18 cellular contexts compared by ENCODE assay signal in the genomic region with DNA sequence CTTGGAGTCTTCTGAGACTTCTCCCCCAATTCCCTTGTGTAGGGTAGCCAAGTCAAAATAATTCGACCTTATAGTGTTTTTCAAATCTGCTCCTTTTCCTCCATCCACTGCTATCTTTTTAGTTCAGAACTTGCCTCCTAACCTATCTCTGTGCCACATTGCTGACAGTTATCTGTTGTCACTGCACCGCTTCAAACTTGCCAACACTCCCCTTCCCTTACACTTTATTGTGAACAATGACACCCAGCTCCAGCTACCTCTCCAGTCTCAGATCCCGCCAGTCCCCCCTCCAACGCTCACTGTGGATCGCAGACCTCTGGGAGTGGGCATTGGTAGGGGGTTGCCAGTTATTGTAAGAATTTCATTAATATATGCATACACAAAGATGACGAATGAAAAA. TPM values are rescaled to one million over a fixed set of nuclear protein-coding genes. Genes with fewer than 3 reads are reported as not detected.
DNase-seq lines count a peak whose midpoint lies in the region; ATAC-seq, FAIRE-seq and TF ChIP-seq lines count a peak whose summit lies in the region.
"Had no signal": no experiment of that assay in that cellular context is flagged by ENCODE, and none has a peak within 500 bp of the region (broad histone marks: within the 10 kb centered on the region; RNA-seq: fewer than 3 reads in every experiment).

No MANE protein-coding gene starts in this region.

- no peak for TF ChIP-seq POLR2A in IMR-90 (IDR thresholded peaks at IDR 0.05; ENCODE audit: low read depth, low read length)
- no peak for TF ChIP-seq POLR2A in K562 (conservative IDR thresholded peaks at IDR 0.05)

- CTCF ChIA-PET in IMR-90 (lab: Yijun Ruan, JAX) = no interaction called here
- CTCF ChIA-PET in K562 (lab: Yijun Ruan, JAX; ENCODE audit: low intra/inter-chr PET ratio) = no interaction called here

- no peak overlapping the region for H4K5ac ChIP-seq in IMR-90 (ENCODE audit: low read depth, low read length)

- no peaks in the 10 kb centered on the region for H3K9me3 ChIP-seq in IMR-90 (ENCODE audit: control insufficient read depth, insufficient read depth, low read length)
- H3K9me3 ChIP-seq in T-helper 17 cell (ENCODE audit: control insufficient read depth, low read length, poor library complexity, severe bottlenecking) = no peaks in the 10 kb centered on the region
- no peaks in the 10 kb centered on the region for H3K9me3 ChIP-seq in K562 (replicated peaks; ENCODE audit: control insufficient read depth, insufficient read depth, low read depth, low read length)
- H3K9me3 ChIP-seq: A549, BE2C had no signal

- no peak overlapping the region for H2AFZ ChIP-seq in IMR-90 (replicated peaks; ENCODE audit: low read length, poor library complexity)
- H2AFZ ChIP-seq in K562 (ENCODE audit: low read depth, low read length) = peak overlapping the region; percentile 47; the same call in 1 of the 2 replicates

- H3K56ac ChIP-seq in IMR-90 (ENCODE audit: extremely low read depth, insufficient read depth, low read length) = no peak overlapping the region

- H3K27ac ChIP-seq in IMR-90 (ENCODE audit: insufficient read depth, low read length) (no peak overlapping the region), K562 (ENCODE audit: extremely low read depth, low read depth, low read length) (peak overlapping the region; percentile 72)
- H3K27ac ChIP-seq: A549, C4-2B, HL-60 had no signal

- in situ Hi-C loops in IMR-90 (cut with MboI; ENCODE audit: low sequenced_read_pairs) (loop anchor here (5.0 to 10.0 kb wide), 2 partner anchors 199 to 782 kb away; no protein-coding TSS in a partner anchor), K562 (cut with MboI) (loop anchor here (10.0 kb wide), 1 partner anchor 582 kb away; no protein-coding TSS in a partner anchor)

- H4K91ac ChIP-seq in IMR-90 (ENCODE audit: insufficient read depth, low read depth, low read length) = no peak overlapping the region

- TF ChIP-seq RAD21 in IMR-90 (IDR thresholded peaks at IDR 0.05; ENCODE audit: low read length) = no peak
- no peak for TF ChIP-seq RAD21 in K562 (CRISPR knock-in tag; conservative IDR thresholded peaks at IDR 0.05 in 1 of 2, IDR thresholded peaks at IDR 0.05 in 1 of 2)

- H3K27ac Mint-ChIP-seq in T-helper 17 cell = peak overlapping the region; percentile 32
- H3K27ac Mint-ChIP-seq in type B pancreatic cell = peak overlapping the region; percentile 44
- H3K27ac Mint-ChIP-seq: CD4-positive, alpha-beta memory T cell; HFFc6 had no signal

- TF ChIP-seq CTCF in IMR-90 (conservative IDR thresholded peaks at IDR 0.05; ENCODE audit: low read depth, low read length) (no peak), K562 (IDR thresholded peaks at IDR 0.05 in 2 of 3, conservative IDR thresholded peaks at IDR 0.05 in 1 of 3; ENCODE audit: insufficient read depth in 2 of 3, low read depth in 1 of 3, low read length in 3 of 3) (no peak), type B pancreatic cell (conservative IDR thresholded peaks at IDR 0.05) (no peak)

- no peaks in the 10 kb centered on the region for H3K36me3 ChIP-seq in IMR-90 (ENCODE audit: control insufficient read depth, insufficient read depth, low read length)
- no peaks in the 10 kb centered on the region for H3K36me3 ChIP-seq in K562 (ENCODE audit: control insufficient read depth, insufficient read depth, low read length)
- H3K36me3 ChIP-seq: BE2C had no signal

- no peak overlapping the region for H2BK5ac ChIP-seq in IMR-90 (ENCODE audit: low read depth, low read length, poor library complexity, severe bottlenecking)

- dilution Hi-C loops in IMR-90 (cut with HindIII; ENCODE audit: low sequenced_read_pairs, unreplicated experiment) = no loop called here

- no peak overlapping the region for H3K4me2 ChIP-seq in IMR-90 (ENCODE audit: low read depth, low read length)
- H3K4me2 ChIP-seq in K562 (ENCODE audit: insufficient read depth, low read length) = peak overlapping the region; percentile 54
- H3K4me2 ChIP-seq: A549 had no signal

- H3K27me3 Mint-ChIP-seq in T-helper 17 cell (peaks cover 40% of the 10 kb centered on the region), type B pancreatic cell (peaks cover 12% of the 10 kb centered on the region)

- intact Hi-C loops in IMR-90 (cut with micrococcal nuclease) = no loop called here
- intact Hi-C loops in K562 (cut with micrococcal nuclease) = loop anchor here (10.0 kb wide), 2 partner anchors 282 to 452 kb away; no protein-coding TSS in a partner anchor

- no peaks in the 10 kb centered on the region for H3K79me2 ChIP-seq in K562 (ENCODE audit: control insufficient read depth, insufficient read depth, low read length)

- no peak overlapping the region for H3K23ac ChIP-seq in IMR-90 (ENCODE audit: low read depth, low read length)

- WGBS in IMR-90 (ENCODE audit: extremely low coverage in 2 of 2, insufficient read length in 1 of 2), 2 experiments = 100% methylated on average over 1 of the region's 6 CpGs; no CpG with 5 or more reads in 1 of the 2 experiments
- WGBS in K562 (ENCODE audit: insufficient coverage, low coverage, missing lambda C conversion rate) = 7% methylated on average over 5 of the region's 6 CpGs

- H3K9ac ChIP-seq in IMR-90 (ENCODE audit: low read depth, low read length) (no peak overlapping the region), K562 (ENCODE audit: insufficient read depth in 1 of 2, low read depth in 2 of 2, low read length in 2 of 2) (peak overlapping the region in 1 of 2 experiments; percentile 39; a peak in 1 of 4 replicates)

- no peak overlapping the region for H2BK15ac ChIP-seq in IMR-90 (ENCODE audit: low read depth, low read length)

- DNase-seq in IMR-90 (no peak), T-helper 17 cell (no peak), K562 (ENCODE audit: extremely low read depth in 1 of 4, low spot score in 3 of 4) (peak; percentile 34 to 73 (median 43)), type B pancreatic cell (ENCODE audit: extremely low spot score, unreplicated experiment) (no peak), NCI-H2081 treated with DMSO at 0.1 percent for 48 hours (lab: John Stamatoyannopoulos, UW) (no peak), amniotic stem cell (lab: John Stamatoyannopoulos, UW) (no peak)
- DNase-seq: BE2C; CD4-positive, alpha-beta memory T cell; COR-L47; DND-41; GF-D8; HCEC 1CT; HFFc6 had no signal

- H2AK9ac ChIP-seq in IMR-90 (replicated peaks; ENCODE audit: low read depth, low read length, poor library complexity) = no peak overlapping the region

- H3K9me3 Mint-ChIP-seq in type B pancreatic cell = no peaks in the 10 kb centered on the region
- H3K9me3 Mint-ChIP-seq: CD4-positive, alpha-beta memory T cell; HFFc6; IgD-negative memory B cell had no signal

- POLR2A ChIA-PET in IMR-90 (lab: Charles Lee; ENCODE audit: unreplicated experiment) = no interaction called here
- POLR2A ChIA-PET in K562 (lab: Yijun Ruan, JAX) = interaction anchor here (0.7 to 0.9 kb wide), 2 partner anchors 17 to 192 kb away, joined by 3 read pairs; no protein-coding TSS in a partner anchor

- H4K20me1 ChIP-seq in IMR-90 (ENCODE audit: insufficient read depth, low read length) (no peaks in the 10 kb centered on the region), K562 (replicated peaks; ENCODE audit: control insufficient read depth, insufficient read depth, low read length) (no peaks in the 10 kb centered on the region)

- H2BK20ac ChIP-seq in IMR-90 (ENCODE audit: low read depth, low read length) = no peak overlapping the region

- peak; percentile 60 for FAIRE-seq in K562 (lab: Jason Lieb, UNC)
- FAIRE-seq: A549 had no signal

- BruUV-seq in IMR-90 (replicated peaks; lab: Mats Ljungman, UMichigan) (no TSS peak), K562 (replicated peaks; lab: Mats Ljungman, UMichigan) (no TSS peak)

- H3K4me3 ChIP-seq in IMR-90 (ENCODE audit: insufficient read depth, low read depth, low read length) (no peak overlapping the region), K562 (no peak overlapping the region)
- H3K4me3 ChIP-seq: A549 had no signal

- H3K9me1 ChIP-seq in IMR-90 (ENCODE audit: insufficient read depth, low read length) (no peaks in the 10 kb centered on the region), K562 (ENCODE audit: control insufficient read depth, insufficient read depth, low read length) (no peaks in the 10 kb centered on the region)

- H3K4me1 ChIP-seq in IMR-90 (ENCODE audit: control insufficient read depth, insufficient read depth, low read length) (peaks cover 4% of the 10 kb centered on the region), K562 (replicated peaks in 1 of 2; ENCODE audit: control insufficient read depth in 2 of 2, insufficient read depth in 2 of 2, low read length in 2 of 2) (peaks cover 52 to 75% of the 10 kb centered on the region in 2 experiments)

- H3K79me1 ChIP-seq in IMR-90 (ENCODE audit: low read depth in 1 of 2, low read length in 2 of 2) = no peaks in the 10 kb centered on the region

- H3K4ac ChIP-seq in IMR-90 (ENCODE audit: low read depth, low read length) = no peak overlapping the region; the same call in 1 of the 2 replicates

- H2AK5ac ChIP-seq in IMR-90 (ENCODE audit: low read depth, low read length) = no peak overlapping the region

- ATAC-seq in IMR-90 (ENCODE audit: low read depth) (no peak), T-helper 17 cell (no peak), K562 (no peak), HG03571 (IDR thresholded peaks at IDR 0.05; ENCODE audit: unreplicated experiment) (no peak)
- ATAC-seq: A549 had no signal

- 0 out of 2 replicates have a peak overlapping the region, but pooled peaks have one; percentile 14 for H2BK120ac ChIP-seq in IMR-90 (ENCODE audit: low read depth, low read length)

- H3K4me3 Mint-ChIP-seq in T-helper 17 cell = no peak overlapping the region
- H3K4me3 Mint-ChIP-seq in type B pancreatic cell = no peak overlapping the region
- H3K4me3 Mint-ChIP-seq: CD4-positive, alpha-beta memory T cell; HFFc6; IgD-negative memory B cell had no signal

- H3K27me3 ChIP-seq in IMR-90 (ENCODE audit: control insufficient read depth, insufficient read depth, low read length) (peaks cover 1% of the 10 kb centered on the region; the same call in 1 of the 2 replicates), K562 (ENCODE audit: control insufficient read depth in 2 of 2, insufficient read depth in 2 of 2, low read length in 2 of 2) (no peaks in the 10 kb centered on the region)

- no peak overlapping the region for H3K14ac ChIP-seq in IMR-90 (replicated peaks; ENCODE audit: low read depth, low read length)

- H3K18ac ChIP-seq in IMR-90 (ENCODE audit: low read depth, low read length) = no peak overlapping the region

- peak; percentile 88 for TF ChIP-seq EP300 in K562 (IDR thresholded peaks at IDR 0.05; ENCODE audit: low read length)

- H4K8ac ChIP-seq in IMR-90 (ENCODE audit: low read depth in 2 of 2, low read length in 2 of 2) = no peak overlapping the region

- H3K36me3 Mint-ChIP-seq in T-helper 17 cell (ENCODE audit: low read depth) = peaks cover 9% of the 10 kb centered on the region
- H3K36me3 Mint-ChIP-seq in type B pancreatic cell = no peaks in the 10 kb centered on the region
- H3K36me3 Mint-ChIP-seq: IgD-negative memory B cell had no signal

- peaks cover 10% of the 10 kb centered on the region for H3K4me1 Mint-ChIP-seq in T-helper 17 cell
- H3K4me1 Mint-ChIP-seq in type B pancreatic cell (ENCODE audit: unreplicated experiment) = peaks cover 28% of the 10 kb centered on the region

RNA-seq across cellular contexts. Expression of a gene that starts 16.3 kb away (rescaled TPM):
- 14.0 and 15.8 TPM in 2 replicates for total RNA-seq in IMR-90 (2012; rRNA removed)
- 55.2 and 60.9 TPM in 2 replicates for polyA plus RNA-seq in IMR-90 (2012; rRNA removed)
- polyA plus RNA-seq in IMR-90 (2012; cell fraction: cytosol; rRNA removed) = 48.7 and 61.4 TPM in 2 replicates
- polyA plus RNA-seq in IMR-90 (2012; cell fraction: nucleus; rRNA removed; ENCODE audit: low replicate concordance) = 100 and 167 TPM in 2 replicates
- total RNA-seq in T-helper 17 cell = 10 to 100 TPM; 76.5 to 79.3 TPM
- 66.7 and 154 TPM in 2 replicates for total RNA-seq in K562 (2011; cell fraction: chromatin; rRNA removed; ENCODE audit: low replicate concordance)
- total RNA-seq in K562 (2011; cell fraction: nucleolus; rRNA removed) = 80.3 and 92.9 TPM in 2 replicates
- 62.7 and 73.1 TPM in 2 replicates for total RNA-seq in K562 (2011; cell fraction: nucleoplasm; rRNA removed)
- total RNA-seq in K562 (2014; rRNA removed) = 26.3 and 37.1 TPM in 2 replicates
- 16.2 and 18.7 TPM in 2 replicates for total RNA-seq in K562 (2014; rRNA removed; fragmentation: Illumina TruSeq; extraction: Trizol)
- 20.8 and 23.2 TPM in 2 replicates for total RNA-seq in K562 (2015; rRNA removed; fragmentation: Illumina TruSeq; extraction: Trizol)
- 43.6 and 45.3 TPM in 2 replicates for total RNA-seq in K562 (2021)
- polyA plus RNA-seq in K562 (2011; rRNA removed) = 36.1 and 53.7 TPM in 2 replicates
- polyA plus RNA-seq in K562 (2011; cell fraction: cytosol; rRNA removed) = 29.6 and 48.7 TPM in 2 replicates
- 137 and 184 TPM in 2 replicates for polyA plus RNA-seq in K562 (2011; cell fraction: nucleus; rRNA removed)
- polyA plus RNA-seq in K562 (2012) = 46.1 and 96.9 TPM in 2 replicates
- 31.0 and 35.2 TPM in 2 replicates for polyA plus RNA-seq in K562 (2014; fragmentation: Illumina TruSeq; extraction: Trizol)
- 10 to 100 TPM; 18.1 to 23.7 TPM for polyA plus RNA-seq in K562 (2014; fragmentation: Nextera tagmentation; extraction: Ambion mirVana)
- 34.4 and 38.4 TPM in 2 replicates for polyA plus RNA-seq in K562 (2014; rRNA removed)
- polyA minus RNA-seq in K562 (2011; rRNA and poly(A)+ RNA removed) = 20.8 and 27.8 TPM in 2 replicates
- polyA minus RNA-seq in K562 (2011; cell fraction: cytosol; rRNA and poly(A)+ RNA removed) = 24.5 and 27.4 TPM in 2 replicates
- polyA minus RNA-seq in K562 (2011; cell fraction: nucleus; rRNA and poly(A)+ RNA removed) = 43.5 and 44.1 TPM in 2 replicates
- 60.5 and 72.4 TPM in 2 replicates for total RNA-seq in type B pancreatic cell (ENCODE audit: low replicate concordance)

RNA-seq across cellular contexts. Expression of a gene that starts 48.0 kb away (rescaled TPM):
- 5.8 and 6.5 TPM in 2 replicates for total RNA-seq in IMR-90 (2012; rRNA removed)
- polyA plus RNA-seq in IMR-90 (2012; rRNA removed) = 16.3 and 16.4 TPM in 2 replicates
- polyA plus RNA-seq in IMR-90 (2012; cell fraction: cytosol; rRNA removed) = 11.1 and 18.4 TPM in 2 replicates
- 78.4 and 95.1 TPM in 2 replicates for polyA plus RNA-seq in IMR-90 (2012; cell fraction: nucleus; rRNA removed; ENCODE audit: low replicate concordance)
- total RNA-seq in T-helper 17 cell = 10 to 100 TPM; 21.5 to 25.4 TPM
- total RNA-seq in K562 (2011; cell fraction: chromatin; rRNA removed; ENCODE audit: low replicate concordance) = 1.5 and 7.7 TPM in 2 replicates
- total RNA-seq in K562 (2011; cell fraction: nucleolus; rRNA removed) = 2.0 and 2.7 TPM in 2 replicates
- total RNA-seq in K562 (2011; cell fraction: nucleoplasm; rRNA removed) = 2.6 and 4.7 TPM in 2 replicates
- total RNA-seq in K562 (2014; rRNA removed) = 0.14 TPM in 1 of 2 replicates, not detected in the other
- 0.15 TPM in 1 of 2 replicates, not detected in the other for total RNA-seq in K562 (2014; rRNA removed; fragmentation: Illumina TruSeq; extraction: Trizol)
- 0.83 TPM in 1 of 2 replicates, not detected in the other for total RNA-seq in K562 (2015; rRNA removed; fragmentation: Illumina TruSeq; extraction: Trizol)
- 0.58 and 1.0 TPM in 2 replicates for total RNA-seq in K562 (2021)
- 1.4 and 2.1 TPM in 2 replicates for polyA plus RNA-seq in K562 (2011; rRNA removed)
- polyA plus RNA-seq in K562 (2011; cell fraction: cytosol; rRNA removed) = 0.25 and 0.54 TPM in 2 replicates
- 7.7 and 14.3 TPM in 2 replicates for polyA plus RNA-seq in K562 (2011; cell fraction: nucleus; rRNA removed)
- polyA plus RNA-seq in K562 (2012) = 1.0 and 2.6 TPM in 2 replicates
- 0.36 TPM in 1 of 2 replicates, not detected in the other for polyA plus RNA-seq in K562 (2014; fragmentation: Illumina TruSeq; extraction: Trizol)
- polyA plus RNA-seq in K562 (2014; fragmentation: Nextera tagmentation; extraction: Ambion mirVana) = under 1 TPM; 0.56 to 0.67 TPM
- 0.09 and 0.64 TPM in 2 replicates for polyA plus RNA-seq in K562 (2014; rRNA removed)
- 0.49 and 0.87 TPM in 2 replicates for polyA minus RNA-seq in K562 (2011; rRNA and poly(A)+ RNA removed)
- polyA minus RNA-seq in K562 (2011; cell fraction: cytosol; rRNA and poly(A)+ RNA removed) = not detected in 2 replicates
- polyA minus RNA-seq in K562 (2011; cell fraction: nucleus; rRNA and poly(A)+ RNA removed) = 0.94 and 1.1 TPM in 2 replicates
- 6.1 and 14.9 TPM in 2 replicates for total RNA-seq in type B pancreatic cell (ENCODE audit: low replicate concordance)

Comparison
In these comparisons a context has a peak if more than half of its experiments do, and no peak if none do; other contexts are left out.
1. DNase-seq: peak in K562 (4 of 4); none in IMR-90 (single experiment), T-helper 17 cell (0 of 3), type B pancreatic cell (single experiment), NCI-H2081 treated with DMSO at 0.1 percent for 48 hours (single experiment) and amniotic stem cell (single experiment).